Comparison of ENCODE assay signal across 20 cellular contexts in the genomic region with DNA sequence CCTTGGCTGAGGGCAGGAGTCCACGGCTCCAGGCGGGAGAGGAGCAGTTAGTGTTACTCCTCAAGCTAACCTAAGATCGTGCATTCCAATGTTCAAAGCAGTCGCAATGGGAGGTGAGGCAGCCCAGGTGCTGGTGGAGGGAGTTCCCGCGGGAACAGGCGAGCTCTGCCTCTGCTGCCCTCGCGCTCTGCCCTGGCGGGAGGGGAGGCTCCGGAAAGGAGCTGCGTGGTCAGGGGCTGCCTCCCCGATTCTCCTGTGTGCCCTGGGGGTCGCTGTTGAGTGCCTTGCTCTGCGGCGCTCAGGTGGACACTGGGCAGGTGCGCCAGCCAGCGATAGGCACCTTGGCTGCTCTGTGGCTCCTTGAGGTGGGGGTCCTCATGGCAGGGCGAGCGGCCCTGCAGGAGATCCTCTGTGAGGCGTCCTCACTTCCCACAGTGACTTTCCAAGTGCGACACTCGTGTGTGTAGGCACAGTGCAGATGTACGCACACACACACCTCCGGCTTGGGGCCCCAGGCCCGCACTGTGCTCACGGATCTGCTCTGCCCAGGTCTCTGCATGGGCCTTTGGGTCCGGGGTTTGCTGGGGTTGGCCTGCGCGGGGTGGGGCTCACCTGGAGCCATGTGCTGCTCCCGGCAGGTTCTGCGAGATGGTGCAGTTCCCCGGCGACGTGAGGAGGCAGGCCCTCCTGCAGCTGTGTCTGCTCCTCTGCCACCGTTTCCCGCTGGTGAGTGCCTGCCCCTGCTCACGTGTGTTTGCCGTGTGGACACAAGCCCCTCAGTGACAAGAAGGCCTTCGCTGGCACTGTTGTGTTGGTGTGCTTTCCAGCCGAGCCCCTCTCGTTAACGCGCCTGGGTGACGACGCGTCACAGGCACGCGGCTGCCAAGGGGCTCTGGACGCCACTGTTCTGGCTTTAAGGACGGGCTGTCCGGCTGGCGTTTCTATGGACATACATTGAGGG.
DNase-seq lines count a peak whose midpoint lies in the region; ATAC-seq, FAIRE-seq and TF ChIP-seq lines count a peak whose summit lies in the region.
"Had no signal": no experiment of that assay in that cellular context is flagged by ENCODE, and none has a peak within 500 bp of the region (broad histone marks: within the 10 kb centered on the region; RNA-seq: fewer than 3 reads in every experiment).

No MANE protein-coding gene starts in this region.

- H3K27me3 ChIP-seq in NT2/D1 (ENCODE audit: insufficient read depth, insufficient read length): no peaks in the 10 kb centered on the region
- no peaks in the 10 kb centered on the region for H3K27me3 ChIP-seq in left lung
- H3K27me3 ChIP-seq: heart right ventricle had no signal

- DNase-seq in ELF-1 (ENCODE audit: low read depth, low spot score) (peak; percentile 51), NT2/D1 (ENCODE audit: low read depth, low spot score) (no peak), left lung (peak; percentile 29 to 75), progenitor cell of endocrine pancreas (ENCODE audit: low spot score, unreplicated experiment) (no peak), T-helper 1 cell (no peak), hypothalamus (lab: John Stamatoyannopoulos, UW) (no peak), GM12891 (ENCODE audit: insufficient read length, low spot score) (no peak)
- DNase-seq: AML-193; EL; endodermal cell; midbrain; NCI-H69; stimulated activated CD4-positive, alpha-beta T cell treated with anti-CD3 and anti-CD28 coated beads, Interleukin-4, amount 100 ng/mL, for 4 hours; substantia nigra had no signal

- ATAC-seq in left lung: no peak
- ATAC-seq: activated CD4-positive, CD25-positive, alpha-beta regulatory T cell treated with anti-CD3 and anti-CD28 coated beads, Interleukin-2, amount 50 U/mL, for 24 hours; HCT116; heart right ventricle had no signal

- peaks cover 3% of the 10 kb centered on the region for H3K4me1 ChIP-seq in NT2/D1 (ENCODE audit: insufficient read depth, insufficient read length)
- no peaks in the 10 kb centered on the region for H3K4me1 ChIP-seq in left lung
- H3K4me1 ChIP-seq: Caco-2, heart right ventricle had no signal

- H3K9me3 ChIP-seq in NT2/D1 (ENCODE audit: insufficient read depth, low read length) (peaks cover 3% of the 10 kb centered on the region; the same call in 1 of the 2 replicates), left lung (no peaks in the 10 kb centered on the region)
- H3K9me3 ChIP-seq: Caco-2, heart right ventricle had no signal

- H3K36me3 Mint-ChIP-seq in progenitor cell of endocrine pancreas (ENCODE audit: insufficient read depth): peaks cover 28% of the 10 kb centered on the region

- H3K36me3 ChIP-seq in NT2/D1 (ENCODE audit: insufficient read depth, insufficient read length, low read length) (peaks cover 81% of the 10 kb centered on the region), left lung (peaks cover 0 to 99% of the 10 kb centered on the region in 2 donors)

- intact Hi-C loops in left lung (cut with DNase I): no loop called here

- TF ChIP-seq POLR2A in GM12891 (IDR thresholded peaks at IDR 0.05; ENCODE audit: low read depth, low read length): no peak

- H3K27ac ChIP-seq in left lung: no peak overlapping the region
- H3K27ac ChIP-seq: heart right ventricle had no signal

- H3K27me3 Mint-ChIP-seq in progenitor cell of endocrine pancreas: no peaks in the 10 kb centered on the region

- H3K9me3 Mint-ChIP-seq in progenitor cell of endocrine pancreas (ENCODE audit: low read depth): no peaks in the 10 kb centered on the region
- H3K9me3 Mint-ChIP-seq: T-helper 2 cell treated with Interferon-gamma antibody and Interleukin-4, amounts not matched to agents 5 μg/mL and 100 μg/mL, for 36 hours had no signal

- no peak for TF ChIP-seq CTCF in left lung (IDR thresholded peaks at IDR 0.05)
- TF ChIP-seq CTCF in progenitor cell of endocrine pancreas (IDR thresholded peaks at IDR 0.05; ENCODE audit: unreplicated experiment): no peak

- H3K9ac ChIP-seq in NT2/D1 (ENCODE audit: insufficient read length, low read depth): peak overlapping the region; percentile 59

- peak overlapping the region; percentile 24 for H3K27ac Mint-ChIP-seq in progenitor cell of endocrine pancreas

- FAIRE-seq in GM12891 (lab: Jason Lieb, UNC): no peak
- FAIRE-seq: astrocyte had no signal

- H3K4me3 Mint-ChIP-seq in progenitor cell of endocrine pancreas (ENCODE audit: low read depth): no peak overlapping the region
- H3K4me3 Mint-ChIP-seq: endodermal cell; T-helper 2 cell treated with Interferon-gamma antibody and Interleukin-4, amounts not matched to agents 5 μg/mL and 100 μg/mL, for 36 hours had no signal

- peaks cover 5% of the 10 kb centered on the region for H3K4me1 Mint-ChIP-seq in progenitor cell of endocrine pancreas (ENCODE audit: low read depth)
- H3K4me1 Mint-ChIP-seq: endodermal cell had no signal

- H3K4me3 ChIP-seq in NT2/D1 (ENCODE audit: insufficient read length, low read depth) (no peak overlapping the region), left lung (no peak overlapping the region)
- H3K4me3 ChIP-seq: heart right ventricle had no signal

TF ChIP-seq in GM12891, 5 proteins besides CTCF, POLR2A, EP300 and RAD21:
- TF ChIP-seq POLR2AphosphoS5 (IDR thresholded peaks at IDR 0.05; ENCODE audit: low read depth, low read length): no peak
- TF ChIP-seq PAX5 (IDR thresholded peaks at IDR 0.05; ENCODE audit: insufficient read depth, low read length, severe bottlenecking): no peak
- TF ChIP-seq SPI1 (IDR thresholded peaks at IDR 0.05; ENCODE audit: low read depth, low read length): no peak
- no peak for TF ChIP-seq POU2F2 (IDR thresholded peaks at IDR 0.05; ENCODE audit: low read depth, low read length)
- no peak for TF ChIP-seq TAF1 (IDR thresholded peaks at IDR 0.05; ENCODE audit: low read depth, low read length)

Comparison
In these comparisons a context has a peak if more than half of its experiments do, and no peak if none do; other contexts are left out.
1. DNase-seq: peak in ELF-1 (single experiment) and left lung (2 of 2); none in NT2/D1 (single experiment), progenitor cell of endocrine pancreas (single experiment), T-helper 1 cell (0 of 5), hypothalamus (0 of 51) and GM12891 (single experiment).